In genomic region chr12:30928356-30929264, GRCh38 we compare ENCODE assay signal across 21 cellular contexts. TPM values are rescaled to one million over a fixed set of nuclear protein-coding genes. Genes with fewer than 3 reads are reported as not detected.
DNase-seq lines count a peak whose midpoint lies in the region; ATAC-seq, FAIRE-seq and TF ChIP-seq lines count a peak whose summit lies in the region.
"Had no signal": no experiment of that assay in that cellular context is flagged by ENCODE, and none has a peak within 500 bp of the region (broad histone marks: within the 10 kb centered on the region; RNA-seq: fewer than 3 reads in every experiment).

No MANE protein-coding gene starts in this region.

- H2AFZ ChIP-seq in H1 (ENCODE audit: low read length): no peak overlapping the region
- H2AFZ ChIP-seq in neuronal stem cell (ENCODE audit: low read length): no peak overlapping the region

- H2BK20ac ChIP-seq in H1 (ENCODE audit: low read length): no peak overlapping the region

- H4K5ac ChIP-seq in H1 (ENCODE audit: insufficient read length, low read depth, low read length): no peak overlapping the region

- H2AK5ac ChIP-seq in H1 (ENCODE audit: low read depth, low read length): 0 out of 2 replicates have a peak overlapping the region, but pooled peaks have one; percentile 42
- H2AK5ac ChIP-seq in neuronal stem cell (ENCODE audit: low read depth, low read length): peak overlapping the region; percentile 5

- H3K27ac Mint-ChIP-seq in CD14-positive monocyte: no peak overlapping the region
- H3K27ac Mint-ChIP-seq: activated CD8-positive, alpha-beta T cell treated with anti-CD3 and anti-CD28 coated beads, Interleukin-2, amount 10 ng/mL, durations not matched to agents 7 days and 5 days; activated naive CD8-positive, alpha-beta T cell treated with anti-CD3 and anti-CD28 coated beads, Interleukin-2, amount 10 ng/mL, durations not matched to agents 7 days and 5 days; activated T-cell treated with anti-CD3 and anti-CD28 coated beads, Interleukin-2, amount 50 U/mL, for 72 hours; CD4-positive, alpha-beta T cell; stimulated activated naive CD8-positive, alpha-beta T cell treated with anti-CD3 and anti-CD28 coated beads, Interleukin-15, Interleukin-2, amounts not matched to agents 100 ng/mL and 50 ng/mL, for 24 hours had no signal

- no peak for TF ChIP-seq POLR2A in H1 (IDR thresholded peaks at IDR 0.05; ENCODE audit: control extremely low read depth in 1 of 2, low read depth in 2 of 2, low read length in 2 of 2)

- ATAC-seq in activated CD4-positive, CD25-positive, alpha-beta regulatory T cell treated with anti-CD3 and anti-CD28 coated beads, Interleukin-2, amount 50 U/mL, for 24 hours: no peak
- ATAC-seq: activated CD8-positive, alpha-beta T cell treated with anti-CD3 and anti-CD28 coated beads, Interleukin-2, amount 10 ng/mL, durations not matched to agents 7 days and 5 days; activated T-cell treated with anti-CD3 and anti-CD28 coated beads, Interleukin-2, amount 50 U/mL, for 72 hours; heart right ventricle had no signal

- peaks cover 45 to 57% (median 45%) of the 10 kb centered on the region in 3 donors for H3K27me3 Mint-ChIP-seq in CD14-positive monocyte (ENCODE audit: low read depth in 3 of 3)

- H3K27ac ChIP-seq in H1 (ENCODE audit: low read depth, low read length): no peak overlapping the region
- H3K27ac ChIP-seq in neuronal stem cell (replicated peaks; ENCODE audit: low read length): no peak overlapping the region
- H3K27ac ChIP-seq: neutrophil had no signal

- POLR2A ChIA-PET in H1 (lab: Charles Lee; ENCODE audit: partially characterized antibody): interaction anchor here (1.1 to 1.3 kb wide), 2 partner anchors 47 to 58 kb away, joined by 3 read pairs; no protein-coding TSS in a partner anchor

- H3K79me1 ChIP-seq in H1 (ENCODE audit: low read depth, low read length): no peaks in the 10 kb centered on the region; the same call in 1 of the 2 replicates
- H3K79me1 ChIP-seq in neuronal stem cell (ENCODE audit: low read depth, low read length): peaks cover 10% of the 10 kb centered on the region

- H2BK120ac ChIP-seq in H1 (replicated peaks; ENCODE audit: low read depth, low read length): no peak overlapping the region
- no peak overlapping the region for H2BK120ac ChIP-seq in neuronal stem cell (ENCODE audit: low read depth, low read length)

- no peak for TF ChIP-seq EP300 in H1 (IDR thresholded peaks at IDR 0.05; ENCODE audit: borderline replicate concordance in 1 of 2, low read depth in 2 of 2, low read length in 2 of 2)

- H3K23me2 ChIP-seq in H1 (ENCODE audit: low read depth, low read length): peaks cover 4% of the 10 kb centered on the region; the same call in 1 of the 2 replicates

- peaks cover 0 to 9% (median 4%) of the 10 kb centered on the region in 7 donors for H3K9me3 Mint-ChIP-seq in CD14-positive monocyte
- H3K9me3 Mint-ChIP-seq: activated naive CD8-positive, alpha-beta T cell treated with anti-CD3 and anti-CD28 coated beads, Interleukin-2, amount 10 ng/mL, durations not matched to agents 7 days and 5 days; activated T-cell treated with anti-CD3 and anti-CD28 coated beads, Interleukin-2, amount 50 U/mL, for 72 hours; CD4-positive, alpha-beta T cell; stimulated activated naive CD8-positive, alpha-beta T cell treated with anti-CD3 and anti-CD28 coated beads, Interleukin-15, Interleukin-2, amounts not matched to agents 100 ng/mL and 50 ng/mL, for 24 hours had no signal

- H3K4me1 ChIP-seq in H1 (replicated peaks in 1 of 4; ENCODE audit: control insufficient read depth in 3 of 4, insufficient read depth in 4 of 4, low read length in 3 of 4) (peaks cover 4 to 12% (median 6%) of the 10 kb centered on the region in 4 experiments), neuronal stem cell (ENCODE audit: control insufficient read depth in 2 of 2, insufficient read depth in 1 of 2, low read depth in 1 of 2, low read length in 2 of 2) (peaks cover 15 to 24% of the 10 kb centered on the region in 2 donors)

- WGBS in H1 (ENCODE audit: extremely low coverage in 1 of 2, insufficient coverage in 1 of 2, insufficient read length in 1 of 2, insufficient replicate concordance in 2 of 2, low coverage in 1 of 2, low lambda C conversion rate in 2 of 2, missing lambda C conversion rate in 1 of 2), 2 experiments: 87% methylated on average over 13 of the region's 13 CpGs; no CpG with 5 or more reads in 1 of the 2 experiments
- WGBS in neuronal stem cell (ENCODE audit: extremely low coverage in 2 of 2, insufficient read length in 2 of 2, insufficient replicate concordance in 1 of 2), 2 donors: no CpG with 5 or more reads among the region's 13 CpGs

- H4K91ac ChIP-seq in H1 (replicated peaks; ENCODE audit: insufficient read length, low read length) (peak overlapping the region; percentile 4), neuronal stem cell (ENCODE audit: low read depth, low read length, poor library complexity) (no peak overlapping the region)

- no peak for FAIRE-seq in H1 (lab: Jason Lieb, UNC)
- FAIRE-seq: islet of Langerhans, RCC 7860 had no signal

- no peak overlapping the region for H3K4me3 ChIP-seq in H1 (ENCODE audit: extremely low read depth in 1 of 4, insufficient read depth in 2 of 4, low read depth in 3 of 4, low read length in 4 of 4)
- no peak overlapping the region for H3K4me3 ChIP-seq in neuronal stem cell (ENCODE audit: low read length in 2 of 2)
- H3K4me3 ChIP-seq: heart right ventricle had no signal

- H4K8ac ChIP-seq in H1 (ENCODE audit: extremely low read depth, insufficient read depth, low read length) (no peak overlapping the region), neuronal stem cell (ENCODE audit: low read depth, low read length) (no peak overlapping the region)

- H3K36me3 ChIP-seq in H1 (ENCODE audit: control insufficient read depth in 2 of 4, insufficient read depth in 4 of 4, low read length in 3 of 4): no peaks in the 10 kb centered on the region
- peaks cover 0 to 6% of the 10 kb centered on the region in 2 donors for H3K36me3 ChIP-seq in neuronal stem cell (replicated peaks in 1 of 2; ENCODE audit: control insufficient read depth in 2 of 2, insufficient read depth in 2 of 2, low read length in 2 of 2)
- H3K36me3 ChIP-seq: heart right ventricle, neutrophil had no signal

- intact Hi-C loops in CD14-positive monocyte (cut with micrococcal nuclease): no loop called here

- no peaks in the 10 kb centered on the region for H3K79me2 ChIP-seq in H1 (ENCODE audit: control insufficient read depth in 1 of 2, insufficient read depth in 2 of 2, low read length in 2 of 2)

- no peak overlapping the region for H3K56ac ChIP-seq in H1 (replicated peaks; ENCODE audit: insufficient read length, low read depth, low read length)

- H3K23ac ChIP-seq in H1 (ENCODE audit: insufficient read length) (no peak overlapping the region), neuronal stem cell (ENCODE audit: low read depth, low read length, poor library complexity) (no peak overlapping the region)

- H4K20me1 ChIP-seq in H1 (replicated peaks in 1 of 2; ENCODE audit: control insufficient read depth in 1 of 2, insufficient read depth in 2 of 2, low read length in 2 of 2): no peaks in the 10 kb centered on the region

- H3K4me2 ChIP-seq in H1 (ENCODE audit: insufficient read depth in 1 of 2, low read depth in 2 of 2, low read length in 2 of 2) (no peak overlapping the region; a peak in 1 of 4 replicates), neuronal stem cell (ENCODE audit: insufficient read depth, low read length, poor library complexity, severe bottlenecking) (no peak overlapping the region)

- H3K4me3 Mint-ChIP-seq in CD14-positive monocyte: peak overlapping the region in 1 of 2 donors; percentile 31
- H3K4me3 Mint-ChIP-seq: activated CD8-positive, alpha-beta T cell treated with anti-CD3 and anti-CD28 coated beads, Interleukin-2, amount 10 ng/mL, durations not matched to agents 7 days and 5 days; activated naive CD8-positive, alpha-beta T cell treated with anti-CD3 and anti-CD28 coated beads, Interleukin-2, amount 10 ng/mL, durations not matched to agents 7 days and 5 days; activated T-cell treated with anti-CD3 and anti-CD28 coated beads, Interleukin-2, amount 50 U/mL, for 72 hours; CD4-positive, alpha-beta T cell; stimulated activated naive CD8-positive, alpha-beta T cell treated with anti-CD3 and anti-CD28 coated beads, Interleukin-15, Interleukin-2, amounts not matched to agents 100 ng/mL and 50 ng/mL, for 24 hours had no signal

- H2BK12ac ChIP-seq in H1 (ENCODE audit: low read depth, low read length) (no peak overlapping the region; the same call in 1 of the 2 replicates), neuronal stem cell (ENCODE audit: low read length) (no peak overlapping the region)

- peaks cover 2% of the 10 kb centered on the region for H3K4me1 Mint-ChIP-seq in CD14-positive monocyte
- H3K4me1 Mint-ChIP-seq: activated naive CD8-positive, alpha-beta T cell treated with anti-CD3 and anti-CD28 coated beads, Interleukin-2, amount 10 ng/mL, durations not matched to agents 7 days and 5 days had no signal

- H3K9me3 ChIP-seq in H1 (ENCODE audit: insufficient read depth in 2 of 2, low read depth in 1 of 2, low read length in 1 of 2): no peaks in the 10 kb centered on the region
- H3K9me3 ChIP-seq in neuronal stem cell (replicated peaks in 1 of 2; ENCODE audit: control insufficient read depth in 2 of 2, insufficient read depth in 1 of 2, low read depth in 1 of 2, low read length in 2 of 2): peaks cover 4% of the 10 kb centered on the region in 2 donors
- H3K9me3 ChIP-seq: heart right ventricle, neutrophil had no signal

- H3K14ac ChIP-seq in H1 (ENCODE audit: insufficient read length): no peak overlapping the region
- no peak overlapping the region for H3K14ac ChIP-seq in neuronal stem cell (ENCODE audit: low read length)

- H3K18ac ChIP-seq in H1 (ENCODE audit: extremely low read depth, low read length): no peak overlapping the region
- no peak overlapping the region for H3K18ac ChIP-seq in neuronal stem cell (ENCODE audit: low read length)

- H3K36me3 Mint-ChIP-seq in CD14-positive monocyte: no peaks in the 10 kb centered on the region
- H3K36me3 Mint-ChIP-seq: activated naive CD8-positive, alpha-beta T cell treated with anti-CD3 and anti-CD28 coated beads, Interleukin-2, amount 10 ng/mL, durations not matched to agents 7 days and 5 days had no signal

- H2BK5ac ChIP-seq in H1 (ENCODE audit: low read depth, low read length): no peak overlapping the region
- H2BK5ac ChIP-seq in neuronal stem cell (ENCODE audit: low read length): no peak overlapping the region

- no peak for TF ChIP-seq RAD21 in H1 (IDR thresholded peaks at IDR 0.05 in 1 of 2, conservative IDR thresholded peaks at IDR 0.05 in 1 of 2; ENCODE audit: low read depth in 2 of 2, low read length in 2 of 2)

- H3K27me3 ChIP-seq in H1 (replicated peaks in 1 of 4; ENCODE audit: control insufficient read depth in 3 of 4, extremely low read depth in 1 of 4, insufficient read depth in 3 of 4, low read length in 3 of 4) (peaks cover 0 to 37% (median 28%) of the 10 kb centered on the region in 4 experiments; a peak in 6 of 7 replicates), neuronal stem cell (ENCODE audit: control insufficient read depth in 3 of 3, insufficient read depth in 3 of 3, low read depth in 1 of 3, low read length in 3 of 3) (peaks cover 0 to 4% (median 0%) of the 10 kb centered on the region in 3 experiments)

- CTCF ChIA-PET in H1 (lab: Charles Lee; ENCODE audit: partially characterized antibody): interaction anchor here (0.9 to 3.5 kb wide), 6 partner anchors 53 to 77 kb away, joined by 3 to 16 read pairs (median 4); no protein-coding TSS in a partner anchor

- no peak overlapping the region for H3K4ac ChIP-seq in H1 (replicated peaks; ENCODE audit: insufficient read length, low read depth, low read length)
- H3K4ac ChIP-seq in neuronal stem cell (ENCODE audit: low read length): no peak overlapping the region

- H3K9ac ChIP-seq in H1 (replicated peaks in 1 of 4; ENCODE audit: extremely low read depth in 1 of 4, low read depth in 3 of 4, low read length in 3 of 4) (no peak overlapping the region), neuronal stem cell (ENCODE audit: low read depth, low read length, poor library complexity) (no peak overlapping the region)

- no peak for TF ChIP-seq CTCF in H1 (IDR thresholded peaks at IDR 0.05; ENCODE audit: control extremely low read depth in 1 of 3, insufficient read depth in 1 of 3, low read depth in 1 of 3, low read length in 3 of 3)
- no peak for TF ChIP-seq CTCF in CD14-positive monocyte (IDR thresholded peaks at IDR 0.05)

- H2BK15ac ChIP-seq in H1 (ENCODE audit: low read length) (no peak overlapping the region), neuronal stem cell (ENCODE audit: low read length) (no peak overlapping the region)

- DNase-seq in NCI-H1417 (lab: John Stamatoyannopoulos, UW): peak in 2 of 3 experiments; percentile 22 to 60
- no peak for DNase-seq in NCI-H1417 treated with DMSO at 0.1 percent for 48 hours (lab: John Stamatoyannopoulos, UW)
- peak; percentile 1 for DNase-seq in NCI-H2227 (lab: John Stamatoyannopoulos, UW; ENCODE audit: unreplicated experiment)
- no peak for DNase-seq in H1 (ENCODE audit: low read depth in 1 of 2, low spot score in 2 of 2)
- DNase-seq in neuronal stem cell (ENCODE audit: low spot score): no peak
- DNase-seq in CD14-positive monocyte (ENCODE audit: low spot score): no peak
- DNase-seq in NCI-H1048 (lab: John Stamatoyannopoulos, UW): no peak
- DNase-seq: ACHN; activated CD8-positive, alpha-beta T cell treated with anti-CD3 and anti-CD28 coated beads, Interleukin-2, amount 10 ng/mL, durations not matched to agents 7 days and 5 days; activated naive CD8-positive, alpha-beta T cell treated with anti-CD3 and anti-CD28 coated beads, Interleukin-2, amount 10 ng/mL, durations not matched to agents 7 days and 5 days; activated T-cell treated with anti-CD3 and anti-CD28 coated beads, Interleukin-2, amount 50 U/mL, for 72 hours; CD4-positive, alpha-beta T cell; NCI-H1930; T-helper 1 cell; WERI-Rb-1 had no signal

RNA-seq across cellular contexts. Expression of gene TSPAN11, which starts 2.1 kb away (rescaled TPM):
- 3.9 and 4.0 TPM in 2 replicates for total RNA-seq in H1 (2021; fragmentation: NEBNext Ultra II Directional; extraction: Animal tissue kit (Norgen Biotek cat#: 25700))
- polyA plus RNA-seq in H1 (2011; rRNA removed) (7.3 and 8.2 TPM in 2 replicates), CD14-positive monocyte (not detected)
- 4.9 TPM for polyA plus RNA-seq in H1 (2011; cell fraction: cytosol; rRNA removed)
- polyA plus RNA-seq in H1 (2011; cell fraction: nucleus; rRNA removed): 10.5 TPM
- 3.3 to 7.0 TPM (median 5.5 TPM) in 4 replicates for polyA plus RNA-seq in H1 (2012, experiment 1 of 2)
- 3.4 TPM for polyA plus RNA-seq in H1 (2012, experiment 2 of 2)
- polyA plus RNA-seq in H1 (2013, experiment 1 of 2): 2.2 TPM
- polyA plus RNA-seq in H1 (2013, experiment 2 of 2): 2.6 TPM
- 5.0 and 7.4 TPM in 2 replicates for polyA minus RNA-seq in H1 (2011; rRNA and poly(A)+ RNA removed)
- 3.3 TPM for polyA minus RNA-seq in H1 (2011; cell fraction: cytosol; rRNA and poly(A)+ RNA removed)
- polyA minus RNA-seq in H1 (2011; cell fraction: nucleus; rRNA and poly(A)+ RNA removed): 9.6 TPM
- 19.5 TPM for polyA plus RNA-seq in neuronal stem cell (2013, experiment 1 of 2)
- polyA plus RNA-seq in neuronal stem cell (2013, experiment 2 of 2): 18.4 TPM
- total RNA-seq: activated CD8-positive, alpha-beta T cell treated with anti-CD3 and anti-CD28 coated beads, Interleukin-2, amount 10 ng/mL, durations not matched to agents 7 days and 5 days; activated naive CD8-positive, alpha-beta T cell treated with anti-CD3 and anti-CD28 coated beads, Interleukin-2, amount 10 ng/mL, durations not matched to agents 7 days and 5 days; CD4-positive, alpha-beta T cell had no signal

Comparison
In these comparisons a context has a peak if more than half of its experiments do, and no peak if none do; other contexts are left out.
1. DNase-seq: peak in NCI-H1417 (2 of 3) and NCI-H2227 (single experiment); none in NCI-H1417 treated with DMSO at 0.1 percent for 48 hours (single experiment), H1 (0 of 2), neuronal stem cell (single experiment), CD14-positive monocyte (single experiment) and NCI-H1048 (single experiment).